ENCODE assay signal across 16 cellular contexts in genomic region chr17:81127133-81127455, GRCh38. TPM values are rescaled to one million over a fixed set of nuclear protein-coding genes. Genes with fewer than 3 reads are reported as not detected.
"Had no signal": no experiment of that assay in that cellular context is flagged by ENCODE, and none has a peak within 500 bp of the region (broad histone marks: within the 10 kb centered on the region; RNA-seq: fewer than 3 reads in every experiment).

No MANE protein-coding gene starts in this region.

- H3K36me3 ChIP-seq: heart left ventricle, sigmoid colon, thoracic aorta had no signal

- H3K4me1 ChIP-seq: sigmoid colon had no signal

- H3K4me3 ChIP-seq: skin epidermis, thoracic aorta had no signal

- DNase-seq: dermis blood vessel endothelial cell; effector CD4-positive, alpha-beta T cell; endodermal cell; erythroblast; heart left ventricle; mammary epithelial cell; naive thymus-derived CD4-positive, alpha-beta T cell; sigmoid colon; stimulated activated CD4-positive, alpha-beta T cell treated with anti-CD3 and anti-CD28 coated beads, Interleukin-2, amount 100 ng/mL, for 24 hours; stimulated activated naive CD4-positive, alpha-beta T cell; trophoblast cell had no signal

- ATAC-seq: heart left ventricle; naive thymus-derived CD4-positive, alpha-beta T cell had no signal

- H3K9me3 ChIP-seq: heart left ventricle, sigmoid colon, thoracic aorta had no signal

- H3K27ac ChIP-seq: heart left ventricle, skin epidermis, thoracic aorta had no signal

RNA-seq across cellular contexts. Expression of gene PVALEF, which starts 38.2 kb away (rescaled TPM):
- polyA plus RNA-seq: endothelial cell of umbilical vein; heart left ventricle; mammary epithelial cell; naive thymus-derived CD4-positive, alpha-beta T cell; neural cell; sigmoid colon; urinary bladder had no signal

RNA-seq across cellular contexts. Expression of gene AATK, which starts 38.9 kb away (rescaled TPM):
- polyA plus RNA-seq: naive thymus-derived CD4-positive, alpha-beta T cell had no signal
